8 cellular contexts compared by ENCODE assay signal in the genomic region with DNA sequence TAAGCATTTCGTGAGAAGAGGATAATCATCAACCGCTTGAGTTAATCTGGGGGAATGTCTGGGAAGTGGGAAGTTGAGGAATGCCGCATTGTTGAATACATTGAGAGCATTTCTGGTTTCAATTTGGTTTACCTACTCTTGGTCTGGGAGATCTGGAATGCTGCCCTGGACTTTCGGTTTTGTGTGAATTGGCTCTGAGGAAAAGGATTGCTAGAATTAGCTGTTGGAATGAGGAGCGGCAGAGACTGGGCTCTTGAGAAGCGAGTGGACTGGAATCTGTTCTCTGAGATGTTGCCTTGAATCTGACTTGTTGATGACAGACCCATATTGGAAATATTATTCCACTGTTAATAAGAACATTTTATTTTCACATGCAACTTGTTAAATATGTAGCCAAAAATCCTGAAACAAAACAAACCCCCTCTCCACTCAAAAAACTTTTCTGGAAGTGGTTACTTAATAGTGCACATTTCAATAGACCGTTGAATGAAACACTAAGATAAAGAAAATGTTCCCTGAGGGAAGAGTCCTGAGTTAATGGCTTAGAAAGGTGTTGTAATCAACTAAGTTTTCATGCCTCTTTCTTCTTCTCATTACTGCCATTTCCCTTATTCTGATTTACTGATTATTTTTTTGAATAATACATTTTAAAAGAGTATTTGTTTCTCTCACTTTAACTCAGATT. TPM values are rescaled to one million over a fixed set of nuclear protein-coding genes. Genes with fewer than 3 reads are reported as not detected.
DNase-seq lines count a peak whose midpoint lies in the region; ATAC-seq and TF ChIP-seq lines count a peak whose summit lies in the region.

No MANE protein-coding gene starts in this region.

- H3K27me3 ChIP-seq in psoas muscle (ENCODE audit: insufficient read depth in 3 of 3, low read length in 2 of 3), result no peaks in the 10 kb centered on the region

- H3K36me3 ChIP-seq in psoas muscle (ENCODE audit: insufficient read depth in 1 of 2, low read depth in 1 of 2), result no peaks in the 10 kb centered on the region

- no peaks in the 10 kb centered on the region for H3K9me3 ChIP-seq in psoas muscle

- peak overlapping the region; percentile 3 for H3K27ac ChIP-seq in psoas muscle

- peak; percentile 36 for DNase-seq in Ammon's horn (ENCODE audit: low spot score)
- peak; percentile 70 for DNase-seq in amniotic stem cell (lab: John Stamatoyannopoulos, UW)
- DNase-seq in left cardiac atrium, result peak; percentile 59
- DNase-seq in psoas muscle, result no peak
- no peak for DNase-seq in NCI-H1694 treated with DMSO at 0.1 percent for 48 hours (lab: John Stamatoyannopoulos, UW)
- DNase-seq in cortex of kidney (lab: John Stamatoyannopoulos, UW), result no peak
- no peak for DNase-seq in HEK293T (ENCODE audit: extremely low spot score)
- DNase-seq in NCI-H510A treated with DMSO at 0.1 percent for 48 hours (lab: John Stamatoyannopoulos, UW), result no peak

- peak overlapping the region; percentile 19 for H3K4me3 ChIP-seq in psoas muscle

- TF ChIP-seq CTCF in psoas muscle (IDR thresholded peaks at IDR 0.05), result no peak

- CTCF ChIA-PET in HEK293T (lab: Yijun Ruan, JAX), result no interaction called here

- H3K4me1 ChIP-seq in psoas muscle, result peaks cover 59% of the 10 kb centered on the region

- intact Hi-C loops in left cardiac atrium (cut with DNase I), result no loop called here
- intact Hi-C loops in psoas muscle (cut with DNase I), result no loop called here

- peak; percentile 31 to 54 for ATAC-seq in left cardiac atrium
- ATAC-seq in psoas muscle, result peak in 1 of 4 donors; percentile 45

- 36 to 40% (median 40%) methylated on average over 7 of the region's 7 CpGs for WGBS in psoas muscle, 3 donors

- POLR2A ChIA-PET in HEK293T (lab: Yijun Ruan, JAX), result no interaction called here

TF ChIP-seq in HEK293T, 16 proteins besides CTCF, POLR2A, EP300 and RAD21:
- no peak for TF ChIP-seq SP1 (IDR thresholded peaks at IDR 0.05)
- TF ChIP-seq ELF4 (IDR thresholded peaks at IDR 0.05), result no peak
- no peak for TF ChIP-seq L3MBTL2 (conservative IDR thresholded peaks at IDR 0.05)
- no peak for TF ChIP-seq CTBP1 (IDR thresholded peaks at IDR 0.05; ENCODE audit: borderline replicate concordance)
- no peak for TF ChIP-seq LEF1 (IDR thresholded peaks at IDR 0.05; ENCODE audit: borderline replicate concordance)
- no peak for TF ChIP-seq FOXA1 (IDR thresholded peaks at IDR 0.05)
- TF ChIP-seq FOXK2 (IDR thresholded peaks at IDR 0.05), result no peak
- TF ChIP-seq ZNF384 (IDR thresholded peaks at IDR 0.05), result no peak
- no peak for TF ChIP-seq SUZ12 (IDR thresholded peaks at IDR 0.05)
- no peak for TF ChIP-seq BHLHE40 (IDR thresholded peaks at IDR 0.05; ENCODE audit: borderline replicate concordance)
- TF ChIP-seq FOXM1 (IDR thresholded peaks at IDR 0.05; ENCODE audit: borderline replicate concordance), result no peak
- no peak for TF ChIP-seq HDGF (IDR thresholded peaks at IDR 0.05; ENCODE audit: borderline replicate concordance)
- TF ChIP-seq TARDBP (IDR thresholded peaks at IDR 0.05), result no peak
- no peak for TF ChIP-seq ARNT (IDR thresholded peaks at IDR 0.05)
- no peak for TF ChIP-seq NFRKB (IDR thresholded peaks at IDR 0.05)

RNA-seq across cellular contexts. Expression of a gene that starts 50.8 kb away (rescaled TPM):
- total RNA-seq in left cardiac atrium (10 to 100 TPM; 51.4 to 75.5 TPM), psoas muscle (10 to 100 TPM; 33.7 to 78.9 (median 40.4) TPM)
- 10 to 100 TPM; 27.4 to 42.0 (median 27.9) TPM for polyA plus RNA-seq in psoas muscle

Comparison
In these comparisons a context has a peak if more than half of its experiments do, and no peak if none do; other contexts are left out.
1. DNase-seq: peak in Ammon's horn (single experiment), amniotic stem cell (single experiment) and left cardiac atrium (single experiment); none in psoas muscle (0 of 2), NCI-H1694 treated with DMSO at 0.1 percent for 48 hours (single experiment), cortex of kidney (single experiment), HEK293T (single experiment) and NCI-H510A treated with DMSO at 0.1 percent for 48 hours (single experiment).